In the genomic region with DNA sequence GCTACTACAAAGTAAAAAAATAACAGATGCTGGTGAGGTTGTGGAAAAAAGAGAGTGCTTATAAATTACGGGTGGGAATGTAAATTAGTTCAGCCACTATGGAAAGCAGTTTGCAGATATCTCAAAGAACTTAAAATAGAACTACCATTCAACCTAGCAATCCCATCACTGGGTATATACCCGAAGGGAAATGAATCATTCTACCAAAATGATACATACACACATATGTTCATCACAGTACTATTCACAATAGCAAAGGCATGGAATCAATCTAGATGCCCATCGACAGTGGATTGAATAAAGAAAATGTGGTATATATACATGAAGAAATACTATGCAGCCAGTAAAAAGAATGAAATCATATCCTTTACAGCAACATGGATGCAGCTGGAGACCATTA, we compare ENCODE assay signal across 8 cellular contexts.
"Had no signal": no experiment of that assay in that cellular context is flagged by ENCODE, and none has a peak within 500 bp of the region (broad histone marks: within the 10 kb centered on the region; RNA-seq: fewer than 3 reads in every experiment).

No MANE protein-coding gene starts in this region.

- H3K27ac ChIP-seq: GM23248, HL-60 had no signal

- H3K27ac Mint-ChIP-seq: H9, HFFc6, IgD-negative memory B cell had no signal

- H3K4me3 ChIP-seq: GM23248 had no signal

- ATAC-seq: HepG2 had no signal

- H3K4me3 Mint-ChIP-seq: H9, HFFc6, IgD-negative memory B cell had no signal

- H3K9ac ChIP-seq: GM23248 had no signal

- H3K9me3 Mint-ChIP-seq: HFFc6 had no signal

- H2AFZ ChIP-seq: GM23248 had no signal

- H3K27me3 Mint-ChIP-seq: IgD-negative memory B cell had no signal

- DNase-seq: GM23248, GOT3, H9, HCEC 1CT, HFFc6 had no signal
